In genomic region chr7:142720140-142720773, GRCh38 we compare ENCODE assay signal across 21 cellular contexts. TPM values are rescaled to one million over a fixed set of nuclear protein-coding genes. Genes with fewer than 3 reads are reported as not detected.
A peak's percentile ranks its signal among the peaks of the same experiment; 100 is the strongest.
DNase-seq lines count a peak whose midpoint lies in the region; ATAC-seq, FAIRE-seq and TF ChIP-seq lines count a peak whose summit lies in the region.
"Had no signal": no experiment of that assay in that cellular context is flagged by ENCODE, and none has a peak within 500 bp of the region (broad histone marks: within the 10 kb centered on the region; RNA-seq: fewer than 3 reads in every experiment).

No MANE protein-coding gene starts in this region.

- H3K4me3 Mint-ChIP-seq in activated T-cell treated with anti-CD3 and anti-CD28 coated beads, Interleukin-2, amount 50 U/mL, for 72 hours, result peak overlapping the region; percentile 67 to 84
- peak overlapping the region; percentile 66 to 80 (median 67) for H3K4me3 Mint-ChIP-seq in T-cell
- H3K4me3 Mint-ChIP-seq in stimulated activated naive CD8-positive, alpha-beta T cell treated with anti-CD3 and anti-CD28 coated beads, Interleukin-15, amount 100 ng/mL, for 72 hours, result peak overlapping the region; percentile 57 to 60
- H3K4me3 Mint-ChIP-seq: H9 had no signal

- in situ Hi-C loops in GM12878 (cut with MboI), result no loop called here

- H3K79me2 ChIP-seq in GM12878 (ENCODE audit: control insufficient read depth, insufficient read depth, low read length), result no peaks in the 10 kb centered on the region
- H3K79me2 ChIP-seq: hepatocyte had no signal

- no peak for TF ChIP-seq EP300 in GM12878 (IDR thresholded peaks at IDR 0.05; ENCODE audit: borderline replicate concordance in 1 of 2, control insufficient read depth in 1 of 2, low read depth in 2 of 2, low read length in 2 of 2)

- no peak for TF ChIP-seq RAD21 in GM12878 (IDR thresholded peaks at IDR 0.05; ENCODE audit: insufficient read depth, low read depth, low read length)

- peaks cover 26% of the 10 kb centered on the region for H3K4me1 Mint-ChIP-seq in activated T-cell treated with anti-CD3 and anti-CD28 coated beads, Interleukin-2, amount 50 U/mL, for 72 hours (ENCODE audit: low read depth)
- H3K4me1 Mint-ChIP-seq in T-cell, result peaks cover 39 to 60% (median 41%) of the 10 kb centered on the region in 3 donors
- H3K4me1 Mint-ChIP-seq in stimulated activated naive CD8-positive, alpha-beta T cell treated with anti-CD3 and anti-CD28 coated beads, Interleukin-15, amount 100 ng/mL, for 72 hours, result peaks cover 21% of the 10 kb centered on the region
- H3K4me1 Mint-ChIP-seq: H9 had no signal

- no peaks in the 10 kb centered on the region for H3K9me3 ChIP-seq in GM12878 (replicated peaks; ENCODE audit: control insufficient read depth, insufficient read depth, low read length)
- H3K9me3 ChIP-seq: spleen had no signal

- BruUV-seq in GM12878 (replicated peaks; lab: Mats Ljungman, UMichigan), result no TSS peak

- SMC1A ChIA-PET in GM12878 (lab: Charles Lee; ENCODE audit: uncharacterized antibody, unreplicated experiment), result interaction anchor here (1.4 to 15.1 kb wide), 2 partner anchors 65 to 90 kb away, joined by 4 to 235 read pairs; no protein-coding TSS in a partner anchor

- TF ChIP-seq CTCF in GM12878 (IDR thresholded peaks at IDR 0.05 in 2 of 3, conservative IDR thresholded peaks at IDR 0.05 in 1 of 3; ENCODE audit: control insufficient read depth in 2 of 3, extremely low read depth in 1 of 3, insufficient read depth in 1 of 3, low read depth in 3 of 3, low read length in 3 of 3), result no peak

- no peak overlapping the region for H3K9ac ChIP-seq in GM12878 (ENCODE audit: control insufficient read depth, insufficient read depth, low read length)

- H3K27me3 Mint-ChIP-seq in activated T-cell treated with anti-CD3 and anti-CD28 coated beads, Interleukin-2, amount 50 U/mL, for 72 hours (ENCODE audit: low read depth), result no peaks in the 10 kb centered on the region
- H3K27me3 Mint-ChIP-seq in T-cell, result no peaks in the 10 kb centered on the region
- no peaks in the 10 kb centered on the region for H3K27me3 Mint-ChIP-seq in stimulated activated naive CD8-positive, alpha-beta T cell treated with anti-CD3 and anti-CD28 coated beads, Interleukin-15, amount 100 ng/mL, for 72 hours

- POLR2A ChIA-PET in T-cell (lab: Charles Lee) (no interaction called here), GM12878 (lab: Charles Lee) (no interaction called here)

- H3K9me3 Mint-ChIP-seq in activated T-cell treated with anti-CD3 and anti-CD28 coated beads, Interleukin-2, amount 50 U/mL, for 72 hours, result no peaks in the 10 kb centered on the region
- no peaks in the 10 kb centered on the region for H3K9me3 Mint-ChIP-seq in T-cell
- H3K9me3 Mint-ChIP-seq in stimulated activated naive CD8-positive, alpha-beta T cell treated with anti-CD3 and anti-CD28 coated beads, Interleukin-15, amount 100 ng/mL, for 72 hours, result no peaks in the 10 kb centered on the region
- H3K9me3 Mint-ChIP-seq: H9 had no signal

- no peaks in the 10 kb centered on the region for H3K36me3 Mint-ChIP-seq in activated T-cell treated with anti-CD3 and anti-CD28 coated beads, Interleukin-2, amount 50 U/mL, for 72 hours (ENCODE audit: insufficient read depth in 2 of 2)
- H3K36me3 Mint-ChIP-seq in T-cell, result no peaks in the 10 kb centered on the region

- no peak overlapping the region for H3K27ac Mint-ChIP-seq in activated T-cell treated with anti-CD3 and anti-CD28 coated beads, Interleukin-2, amount 50 U/mL, for 72 hours
- peak overlapping the region; percentile 77 to 85 for H3K27ac Mint-ChIP-seq in T-cell
- H3K27ac Mint-ChIP-seq in stimulated activated naive CD8-positive, alpha-beta T cell treated with anti-CD3 and anti-CD28 coated beads, Interleukin-15, amount 100 ng/mL, for 72 hours, result no peak overlapping the region

- no peaks in the 10 kb centered on the region for H3K36me3 ChIP-seq in GM12878 (ENCODE audit: control insufficient read depth in 2 of 2, insufficient read depth in 2 of 2, low read length in 1 of 2)
- H3K36me3 ChIP-seq: spleen had no signal

- no peak overlapping the region for H3K4me3 ChIP-seq in GM12878
- H3K4me3 ChIP-seq: hepatocyte, lung had no signal

- no peaks in the 10 kb centered on the region for H3K4me1 ChIP-seq in GM12878 (ENCODE audit: control insufficient read depth, insufficient read depth, low read length)

- no peak for TF ChIP-seq POLR2A in GM12878 (IDR thresholded peaks at IDR 0.05; ENCODE audit: low read depth, low read length)

- peak; percentile 39 to 62 for ATAC-seq in activated T-cell treated with anti-CD3 and anti-CD28 coated beads, Interleukin-2, amount 50 U/mL, for 72 hours (replicated peaks in 1 of 2)
- ATAC-seq in T-cell (replicated peaks in 1 of 4), result peak in 2 of 4 experiments; percentile 38 to 69
- no peak; the same call in 2 of the 3 replicates for ATAC-seq in GM12878
- peak; percentile 56 for ATAC-seq in stimulated activated naive CD8-positive, alpha-beta T cell treated with anti-CD3 and anti-CD28 coated beads, Interleukin-15, amount 100 ng/mL, for 72 hours

- H3K4me2 ChIP-seq in GM12878 (ENCODE audit: control insufficient read depth, insufficient read depth), result no peak overlapping the region
- H3K4me2 ChIP-seq: hepatocyte had no signal

- H3K27me3 ChIP-seq in GM12878 (replicated peaks in 1 of 2; ENCODE audit: control insufficient read depth in 2 of 2, insufficient read depth in 2 of 2, low read length in 1 of 2), result no peaks in the 10 kb centered on the region
- H3K27me3 ChIP-seq: hepatocyte had no signal

- no peak for DNase-seq in activated T-cell treated with anti-CD3 and anti-CD28 coated beads, Interleukin-2, amount 50 U/mL, for 72 hours
- DNase-seq in activated T-cell treated with anti-CD3 and anti-CD28 coated beads for 4 hours (no peak), T-cell (no peak), GM12878 (ENCODE audit: low read depth, low spot score) (no peak), substantia nigra (lab: John Stamatoyannopoulos, UW) (no peak), superior temporal gyrus (ENCODE audit: extremely low spot score) (no peak), kidney tubule cell (ENCODE audit: low spot score) (no peak)
- DNase-seq in stimulated activated naive CD8-positive, alpha-beta T cell treated with anti-CD3 and anti-CD28 coated beads, Interleukin-15, amount 100 ng/mL, for 72 hours, result no peak
- DNase-seq: activated CD4-positive, CD25-positive, alpha-beta regulatory T cell treated with anti-CD3 and anti-CD28 coated beads, Interleukin-2, amount 50 U/mL, for 72 hours; amygdala; erythroblast; foreskin melanocyte; H9; NCI-H1694; nucleus accumbens; spleen; stimulated activated CD4-positive, alpha-beta T cell treated with anti-CD3 and anti-CD28 coated beads, Interleukin-4, amount 100 ng/mL, for 4 hours had no signal

- H4K20me1 ChIP-seq in GM12878 (ENCODE audit: control insufficient read depth, insufficient read depth), result no peaks in the 10 kb centered on the region

- CTCF ChIA-PET in T-cell (lab: Charles Lee) (interaction anchor here in 1 of 2 donors (1.1 kb wide), 1 partner anchor 8 kb away, joined by 3 read pairs; no protein-coding TSS in a partner anchor), GM12878 (lab: Yijun Ruan, JAX) (interaction anchor here (0.8 to 1.4 kb wide), 4 partner anchors 8 to 90 kb away, joined by 4 to 7 read pairs (median 5); partner anchors contain the start of gene PRSS2)

- RAD21 ChIA-PET in GM12878 (lab: Charles Lee; ENCODE audit: unreplicated experiment), result interaction anchor here (0.6 to 0.9 kb wide), 2 partner anchors 51 to 90 kb away, joined by 3 read pairs; partner anchors contain the start of gene PRSS2

- H3K27ac ChIP-seq in GM12878 (ENCODE audit: control insufficient read depth, insufficient read depth) (no peak overlapping the region), substantia nigra (ENCODE audit: low read depth, low read length, poor library complexity, severe bottlenecking) (no peak overlapping the region)
- H3K27ac ChIP-seq: hepatocyte had no signal

- 67% methylated on average over 9 of the region's 9 CpGs for WGBS in GM12878 (ENCODE audit: insufficient coverage, insufficient replicate concordance, low lambda C conversion rate, missing lambda C conversion rate)

- H2AFZ ChIP-seq in GM12878 (ENCODE audit: control insufficient read depth, low read depth, low read length), result peak overlapping the region; percentile 56; the same call in 1 of the 2 replicates
- H2AFZ ChIP-seq: hepatocyte had no signal

- FAIRE-seq in GM12878 (lab: Jason Lieb, UNC), result no peak
- FAIRE-seq: islet of Langerhans had no signal

- intact Hi-C loops in GM12878 (cut with micrococcal nuclease; ENCODE audit: unreplicated experiment), result no loop called here

RNA-seq across cellular contexts. Expression of gene PRSS1, which starts 29.0 kb away (rescaled TPM):
- total RNA-seq in activated T-cell treated with anti-CD3 and anti-CD28 coated beads, Interleukin-2, amount 50 U/mL, for 72 hours, result not detected
- total RNA-seq in T-cell (10 to 100 TPM in 3 of 5 donors, not detected in 2; 16.0 to 23.7 (median 20.8) TPM), GM12878 (2014; rRNA removed) (not detected in 2 replicates), GM12878 (2014; rRNA removed; fragmentation: Illumina TruSeq; extraction: Trizol) (not detected in 2 replicates), GM12878 (2021) (11.9 and 12.4 TPM in 2 replicates)
- total RNA-seq in GM12878 (2013; cell fraction: nucleolus; rRNA removed), result not detected in 2 replicates
- polyA plus RNA-seq in GM12878 (2011; ENCODE audit: low read depth), result not detected
- polyA plus RNA-seq in GM12878 (2011; rRNA removed) (not detected in 2 replicates), GM12878 (2014; fragmentation: Illumina TruSeq; extraction: Trizol) (not detected in 2 replicates), GM12878 (2014; fragmentation: Nextera tagmentation; extraction: Ambion mirVana) (not detected), GM12878 (2014; rRNA removed) (not detected in 2 replicates), GM12878 (2016; fragmentation: Nextera tagmentation; extraction: Ambion mirVana) (not detected)
- not detected in 2 replicates for polyA plus RNA-seq in GM12878 (2011; cell fraction: cytosol; rRNA removed)
- polyA plus RNA-seq in GM12878 (2011; cell fraction: nucleus; rRNA removed), result not detected in 2 replicates
- polyA plus RNA-seq in GM12878 (2012), result not detected in 2 replicates
- polyA minus RNA-seq in GM12878 (2011; rRNA and poly(A)+ RNA removed), result not detected in 2 replicates
- not detected in 2 replicates for polyA minus RNA-seq in GM12878 (2011; cell fraction: cytosol; rRNA and poly(A)+ RNA removed)
- not detected in 2 replicates for polyA minus RNA-seq in GM12878 (2011; cell fraction: nucleus; rRNA and poly(A)+ RNA removed)
- total RNA-seq: H9, subcutaneous adipose tissue had no signal

RNA-seq across cellular contexts. Expression of gene PRSS2, which starts 50.5 kb away (rescaled TPM):
- total RNA-seq in activated T-cell treated with anti-CD3 and anti-CD28 coated beads, Interleukin-2, amount 50 U/mL, for 72 hours, result not detected
- total RNA-seq in T-cell (10 to 100 TPM in 3 of 5 donors, not detected in 2; 47.1 to 64.6 (median 57.7) TPM), GM12878 (2014; rRNA removed) (not detected in 2 replicates), GM12878 (2014; rRNA removed; fragmentation: Illumina TruSeq; extraction: Trizol) (not detected in 2 replicates), GM12878 (2021) (28.8 and 35.7 TPM in 2 replicates)
- total RNA-seq in GM12878 (2013; cell fraction: nucleolus; rRNA removed), result not detected in 2 replicates
- polyA plus RNA-seq in GM12878 (2011; ENCODE audit: low read depth), result not detected
- polyA plus RNA-seq in GM12878 (2011; rRNA removed) (0.41 TPM in 1 of 2 replicates, not detected in the other), GM12878 (2014; fragmentation: Illumina TruSeq; extraction: Trizol) (not detected in 2 replicates), GM12878 (2014; fragmentation: Nextera tagmentation; extraction: Ambion mirVana) (not detected), GM12878 (2014; rRNA removed) (0.28 TPM in 1 of 2 replicates, not detected in the other), GM12878 (2016; fragmentation: Nextera tagmentation; extraction: Ambion mirVana) (under 1 TPM in 1 of 2 experiments, not detected in 1; 0.21 TPM)
- polyA plus RNA-seq in GM12878 (2011; cell fraction: cytosol; rRNA removed), result 0.40 and 0.53 TPM in 2 replicates
- polyA plus RNA-seq in GM12878 (2011; cell fraction: nucleus; rRNA removed), result 0.37 and 1.0 TPM in 2 replicates
- 0.25 and 0.28 TPM in 2 replicates for polyA plus RNA-seq in GM12878 (2012)
- 0.82 TPM in 1 of 2 replicates, not detected in the other for polyA minus RNA-seq in GM12878 (2011; rRNA and poly(A)+ RNA removed)
- polyA minus RNA-seq in GM12878 (2011; cell fraction: cytosol; rRNA and poly(A)+ RNA removed), result not detected in 2 replicates
- not detected in 2 replicates for polyA minus RNA-seq in GM12878 (2011; cell fraction: nucleus; rRNA and poly(A)+ RNA removed)
- total RNA-seq: H9, subcutaneous adipose tissue had no signal

Comparison
In these comparisons a context has a peak if more than half of its experiments do, and no peak if none do; other contexts are left out.
1. H3K27ac Mint-ChIP-seq: peak in T-cell (2 of 2); none in activated T-cell treated with anti-CD3 and anti-CD28 coated beads, Interleukin-2, amount 50 U/mL, for 72 hours (single experiment) and stimulated activated naive CD8-positive, alpha-beta T cell treated with anti-CD3 and anti-CD28 coated beads, Interleukin-15, amount 100 ng/mL, for 72 hours (0 of 2).
2. Peak in every context shown above with its lines, with median percentiles within 50 percentile points of each other: H3K4me3 Mint-ChIP-seq.